In genomic region chr1:155961937-155962336, GRCh38 we compare ENCODE assay signal across 1 cellular context.
TF ChIP-seq lines count a peak whose summit lies in the region.

No MANE protein-coding gene starts in this region.

TF ChIP-seq in GM12878, 131 proteins besides CTCF, POLR2A, EP300 and RAD21:
- TF ChIP-seq DPF2 (IDR thresholded peaks at IDR 0.05) (no peak), SMC3 (IDR thresholded peaks at IDR 0.05; ENCODE audit: borderline replicate concordance, low read length) (peak; percentile 24; the same call in 1 of the 2 replicates), EED (IDR thresholded peaks at IDR 0.05; ENCODE audit: low read depth) (peak; percentile 66), IRF3 (IDR thresholded peaks at IDR 0.05) (no peak), CEBPZ (IDR thresholded peaks at IDR 0.05; ENCODE audit: low read depth, low read length) (no peak), MTA3 (IDR thresholded peaks at IDR 0.05; ENCODE audit: borderline replicate concordance, low read length) (no peak), MEF2B (IDR thresholded peaks at IDR 0.05; ENCODE audit: partially characterized antibody, poor library complexity, severe bottlenecking) (no peak), ZZZ3 (IDR thresholded peaks at IDR 0.05; ENCODE audit: control insufficient read depth, insufficient read length, low read depth) (no peak), TBL1XR1 (IDR thresholded peaks at IDR 0.05; ENCODE audit: low read depth, low read length) (no peak), ZNF687 (IDR thresholded peaks at IDR 0.05) (no peak), PAX8 (IDR thresholded peaks at IDR 0.05) (no peak), BHLHE40 (IDR thresholded peaks at IDR 0.05; ENCODE audit: borderline replicate concordance in 1 of 2, low read depth in 2 of 2, low read length in 1 of 2) (no peak), SIX5 (IDR thresholded peaks at IDR 0.05; ENCODE audit: low read depth, low read length, severe bottlenecking) (no peak)
